In the genomic region with DNA sequence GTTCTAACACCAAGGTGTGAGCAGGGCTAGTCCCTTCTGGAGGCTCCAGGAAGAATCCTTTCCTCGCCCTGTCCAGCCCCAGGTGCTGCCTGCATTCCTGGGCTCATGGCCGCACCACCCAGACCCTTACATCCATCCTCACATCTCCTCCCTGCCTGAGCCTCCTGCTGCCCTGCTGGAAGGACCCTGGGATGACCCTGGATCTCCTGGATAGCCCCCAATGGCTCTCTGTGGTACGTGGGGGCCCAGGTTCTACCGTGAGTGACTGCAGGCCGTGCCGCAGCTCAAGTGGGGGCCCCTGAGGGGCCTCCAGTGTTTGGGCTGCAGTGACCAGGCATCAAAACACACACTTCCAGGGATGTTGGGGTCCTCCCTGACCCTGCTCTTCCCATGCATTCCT, we compare ENCODE assay signal across 32 cellular contexts. TPM values are rescaled to one million over a fixed set of nuclear protein-coding genes. Genes with fewer than 3 reads are reported as not detected.
A peak's percentile ranks its signal among the peaks of the same experiment; 100 is the strongest.
DNase-seq lines count a peak whose midpoint lies in the region; ATAC-seq, FAIRE-seq and TF ChIP-seq lines count a peak whose summit lies in the region.
"Had no signal": no experiment of that assay in that cellular context is flagged by ENCODE, and none has a peak within 500 bp of the region (broad histone marks: within the 10 kb centered on the region; RNA-seq: fewer than 3 reads in every experiment).

No MANE protein-coding gene starts in this region.

- H3K9me3 Mint-ChIP-seq in activated T-cell treated with anti-CD3 and anti-CD28 coated beads, Interleukin-2, amount 50 U/mL, for 4 hours: no peaks in the 10 kb centered on the region
- H3K9me3 Mint-ChIP-seq: CD8-positive, alpha-beta T cell had no signal

- H3K4me2 ChIP-seq in HepG2 (ENCODE audit: low read depth, low read length): no peak overlapping the region

- H3K79me2 ChIP-seq in HepG2 (ENCODE audit: insufficient read depth, low read length): no peaks in the 10 kb centered on the region

- no peaks in the 10 kb centered on the region for H3K36me3 ChIP-seq in right lobe of liver
- H3K36me3 ChIP-seq in HepG2 (replicated peaks in 1 of 2; ENCODE audit: control insufficient read depth in 1 of 2, insufficient read depth in 2 of 2, low read length in 2 of 2): no peaks in the 10 kb centered on the region
- no peaks in the 10 kb centered on the region for H3K36me3 ChIP-seq in spleen

- no peak overlapping the region for H3K4me3 Mint-ChIP-seq in activated T-cell treated with anti-CD3 and anti-CD28 coated beads, Interleukin-2, amount 50 U/mL, for 4 hours
- H3K4me3 Mint-ChIP-seq: B cell; CD8-positive, alpha-beta T cell had no signal

- no peaks in the 10 kb centered on the region for H3K4me1 ChIP-seq in right lobe of liver
- H3K4me1 ChIP-seq in HepG2 (ENCODE audit: insufficient read depth, low read length): peaks cover 45% of the 10 kb centered on the region
- peaks cover 0 to 9% (median 3%) of the 10 kb centered on the region in 6 donors for H3K4me1 ChIP-seq in spleen
- H3K4me1 ChIP-seq: Caco-2 had no signal

- no peaks in the 10 kb centered on the region for H4K20me1 ChIP-seq in HepG2 (ENCODE audit: insufficient read depth, low read length)

- no peak overlapping the region for H3K9ac ChIP-seq in HepG2 (ENCODE audit: insufficient read depth, low read depth, low read length)
- H3K9ac ChIP-seq: GM23248 had no signal

- TF ChIP-seq CTCF in right lobe of liver (IDR thresholded peaks at IDR 0.05): no peak
- no peak for TF ChIP-seq CTCF in HepG2 (CRISPR knock-in tag; IDR thresholded peaks at IDR 0.05)
- no peak for TF ChIP-seq CTCF in spleen (IDR thresholded peaks at IDR 0.05 in 8 of 11, conservative IDR thresholded peaks at IDR 0.05 in 3 of 11)

- no peak overlapping the region for H3K27ac ChIP-seq in right lobe of liver
- H3K27ac ChIP-seq in HepG2 (ENCODE audit: extremely low read length, insufficient read depth, low read length): no peak overlapping the region
- no peak overlapping the region for H3K27ac ChIP-seq in spleen
- H3K27ac ChIP-seq: 22Rv1, C4-2B, GM23248 had no signal

- FAIRE-seq in HepG2 (lab: Jason Lieb, UNC): no peak
- FAIRE-seq: GM12892, GM19239, K562 had no signal

- WGBS in right lobe of liver (ENCODE audit: insufficient coverage, low coverage, low lambda C conversion rate, missing lambda C conversion rate): no CpG with 5 or more reads among the region's 6 CpGs
- WGBS in HepG2 (ENCODE audit: low lambda C conversion rate): no CpG with 5 or more reads among the region's 6 CpGs
- WGBS in spleen, 5 donors: 76 to 91% (median 87%) methylated on average over 2 to 6 of the region's 6 CpGs

- H3K4me3 ChIP-seq in right lobe of liver (no peak overlapping the region), HepG2 (replicated peaks in 1 of 3; ENCODE audit: insufficient read depth in 1 of 3, low read depth in 2 of 3, low read length in 3 of 3) (no peak overlapping the region), spleen (no peak overlapping the region)
- H3K4me3 ChIP-seq: GM23248, K562 had no signal

- H3K9me3 ChIP-seq in right lobe of liver (no peaks in the 10 kb centered on the region), HepG2 (ENCODE audit: low read length) (no peaks in the 10 kb centered on the region), spleen (no peaks in the 10 kb centered on the region)
- H3K9me3 ChIP-seq: Caco-2 had no signal

- H3K27me3 ChIP-seq in right lobe of liver (no peaks in the 10 kb centered on the region), HepG2 (ENCODE audit: control insufficient read depth in 1 of 2, insufficient read depth in 2 of 2, low read length in 2 of 2) (no peaks in the 10 kb centered on the region), spleen (replicated peaks in 1 of 7) (peaks cover 0 to 24% (median 0%) of the 10 kb centered on the region in 7 donors)

- POLR2A ChIA-PET in HepG2 (lab: Yijun Ruan, JAX): no interaction called here

- H3K36me3 Mint-ChIP-seq in activated T-cell treated with anti-CD3 and anti-CD28 coated beads, Interleukin-2, amount 50 U/mL, for 4 hours (ENCODE audit: insufficient read depth): no peaks in the 10 kb centered on the region
- H3K36me3 Mint-ChIP-seq: CD8-positive, alpha-beta T cell had no signal

- no TSS peak for BruUV-seq in HepG2 (replicated peaks; lab: Mats Ljungman, UMichigan)

- in situ Hi-C loops in HepG2 (cut with HindIII; ENCODE audit: extremely low pct_ligation_motif_present, low pct_unique_long_range_greater_than_20kb): no loop called here

- ATAC-seq in activated T-cell treated with anti-CD3 and anti-CD28 coated beads, Interleukin-2, amount 50 U/mL, for 4 hours: no peak
- ATAC-seq in right lobe of liver: no peak
- ATAC-seq in HepG2: no peak
- ATAC-seq: CD8-positive, alpha-beta T cell; K562; PC-3 had no signal

- CTCF ChIA-PET in HepG2 (lab: Yijun Ruan, JAX; ENCODE audit: low intra/inter-chr PET ratio, low total read pairs): no interaction called here

- no peaks in the 10 kb centered on the region for H3K4me1 Mint-ChIP-seq in activated T-cell treated with anti-CD3 and anti-CD28 coated beads, Interleukin-2, amount 50 U/mL, for 4 hours (ENCODE audit: low read depth)
- H3K4me1 Mint-ChIP-seq: B cell had no signal

- TF ChIP-seq POLR2A in right lobe of liver (IDR thresholded peaks at IDR 0.05) (no peak), HepG2 (IDR thresholded peaks at IDR 0.05; ENCODE audit: insufficient read depth in 1 of 2, low read depth in 2 of 2, low read length in 2 of 2) (no peak), spleen (IDR thresholded peaks at IDR 0.05) (no peak), erythroblast (IDR thresholded peaks at IDR 0.05; ENCODE audit: low read length) (no peak)

- intact Hi-C loops in right lobe of liver (cut with DNase I) (no loop called here), HepG2 (cut with micrococcal nuclease; ENCODE audit: unreplicated experiment) (no loop called here), spleen (cut with DNase I; ENCODE audit: low total_unique reads) (no loop called here)

- no peaks in the 10 kb centered on the region for H3K27me3 Mint-ChIP-seq in activated T-cell treated with anti-CD3 and anti-CD28 coated beads, Interleukin-2, amount 50 U/mL, for 4 hours (ENCODE audit: low read depth)
- H3K27me3 Mint-ChIP-seq: B cell had no signal

- H2AFZ ChIP-seq in HepG2 (ENCODE audit: low read length): no peak overlapping the region
- H2AFZ ChIP-seq: GM23248 had no signal

- no peak for TF ChIP-seq RAD21 in HepG2 (CRISPR knock-in tag; IDR thresholded peaks at IDR 0.05)

- DNase-seq in activated T-cell treated with anti-CD3 and anti-CD28 coated beads, Interleukin-2, amount 50 U/mL, for 1 hour: peak; percentile 8
- DNase-seq in activated T-cell treated with anti-CD3 and anti-CD28 coated beads, Interleukin-2, amount 50 U/mL, for 4 hours: no peak
- peak in 2 of 3 donors; percentile 7 to 32 for DNase-seq in right lobe of liver
- no peak for DNase-seq in HepG2 (ENCODE audit: low spot score)
- peak; percentile 59 for DNase-seq in spleen
- DNase-seq in DMS 273 (lab: John Stamatoyannopoulos, UW; ENCODE audit: unreplicated experiment): no peak
- no peak for DNase-seq in RPMI8226
- no peak for DNase-seq in erythroblast (lab: John Stamatoyannopoulos, UW)
- DNase-seq: CD8-positive, alpha-beta T cell; DMS 273 treated with DMSO at 0.1 percent for 48 hours; DMS79; EL; GDM1; GM23248; H7; Kasumi-1; NCI-H1092 treated with DMSO at 0.1 percent for 48 hours; NCI-H1436 treated with DMSO at 0.1 percent for 48 hours; NCI-H1930; NCI-H446; NCI-H524 treated with DMSO at 0.1 percent for 48 hours; NCI-H774; PC-3; SHP77 treated with DMSO at 0.1 percent for 48 hours had no signal

- TF ChIP-seq EP300 in HepG2 (IDR thresholded peaks at IDR 0.05; ENCODE audit: low read depth in 2 of 2, low read length in 2 of 2) (no peak), HepG2 (CRISPR knock-in tag; IDR thresholded peaks at IDR 0.05; ENCODE audit: borderline replicate concordance) (no peak)

TF ChIP-seq in HepG2, 621 proteins besides CTCF, POLR2A, EP300 and RAD21:
- TF ChIP-seq PAX8 (CRISPR knock-in tag; IDR thresholded peaks at IDR 0.05; ENCODE audit: borderline replicate concordance) (no peak), JUN (CRISPR knock-in tag; IDR thresholded peaks at IDR 0.05) (no peak), ZNF660 (CRISPR knock-in tag; IDR thresholded peaks at IDR 0.05; ENCODE audit: borderline replicate concordance, low read depth) (no peak)

RNA-seq across cellular contexts. Expression of a gene that starts 8.3 kb away (rescaled TPM):
- 1 to 10 TPM; 8.6 to 9.3 (median 8.9) TPM for total RNA-seq in activated T-cell treated with anti-CD3 and anti-CD28 coated beads, Interleukin-2, amount 50 U/mL, for 4 hours
- total RNA-seq in right lobe of liver (10 to 100 TPM in 5 of 6 experiments, 1 to 10 TPM in 1; 9.6 to 18.4 (median 11.7) TPM), HepG2 (2016; rRNA removed; fragmentation: Illumina TruSeq; extraction: Trizol) (13.7 and 19.4 TPM in 2 replicates), spleen (10 to 100 TPM in 6 of 7 donors, 1 to 10 TPM in 1; 6.6 to 21.4 (median 16.5) TPM)
- total RNA-seq in HepG2 (2016; cell fraction: cytosol; rRNA removed; fragmentation: Illumina TruSeq; extraction: Trizol; ENCODE audit: low read depth): 2.3 and 3.4 TPM in 2 replicates
- total RNA-seq in HepG2 (2016; cell fraction: insoluble cytoplasmic fraction; rRNA removed; fragmentation: Illumina TruSeq; extraction: Trizol): 10.9 and 20.3 TPM in 2 replicates
- 5.5 and 5.6 TPM in 2 replicates for total RNA-seq in HepG2 (2016; cell fraction: membrane; rRNA removed; fragmentation: Illumina TruSeq; extraction: Trizol)
- 24.6 and 25.3 TPM in 2 replicates for total RNA-seq in HepG2 (2016; cell fraction: nucleus; rRNA removed; fragmentation: Illumina TruSeq; extraction: Trizol)
- polyA plus RNA-seq in HepG2 (2011; rRNA removed) (28.4 and 33.6 TPM in 2 replicates), spleen (1 to 10 TPM; 4.3 to 9.0 (median 4.7) TPM)
- polyA plus RNA-seq in HepG2 (2011; cell fraction: cytosol; rRNA removed): 13.6 and 15.2 TPM in 2 replicates
- polyA plus RNA-seq in HepG2 (2011; cell fraction: nucleus; rRNA removed): 196 and 262 TPM in 2 replicates
- polyA plus RNA-seq in HepG2 (2012): 26.3 and 28.9 TPM in 2 replicates
- polyA plus RNA-seq in HepG2 (2016; cell fraction: cytosol; fragmentation: Illumina TruSeq; extraction: Trizol; ENCODE audit: low read depth): 1.1 and 1.3 TPM in 2 replicates
- 10.3 and 10.5 TPM in 2 replicates for polyA plus RNA-seq in HepG2 (2016; cell fraction: insoluble cytoplasmic fraction; fragmentation: Illumina TruSeq; extraction: Trizol; ENCODE audit: low read depth)
- 1.6 and 2.4 TPM in 2 replicates for polyA plus RNA-seq in HepG2 (2016; cell fraction: membrane; fragmentation: Illumina TruSeq; extraction: Trizol; ENCODE audit: low read depth)
- polyA plus RNA-seq in HepG2 (2016; cell fraction: nucleus; fragmentation: Illumina TruSeq; extraction: Trizol; ENCODE audit: insufficient read depth, low read depth): 57.7 and 66.1 TPM in 2 replicates
- 39.0 and 75.0 TPM in 2 replicates for polyA minus RNA-seq in HepG2 (2011; rRNA and poly(A)+ RNA removed; ENCODE audit: low replicate concordance)
- 16.7 and 21.1 TPM in 2 replicates for polyA minus RNA-seq in HepG2 (2011; cell fraction: cytosol; rRNA and poly(A)+ RNA removed)
- polyA minus RNA-seq in HepG2 (2011; cell fraction: nucleus; rRNA and poly(A)+ RNA removed): 89.5 and 90.6 TPM in 2 replicates
- total RNA-seq: GM23248, M059J had no signal
- polyA plus RNA-seq: GM23248 had no signal

Comparison
In these comparisons a context has a peak if more than half of its experiments do, and no peak if none do; other contexts are left out.
1. DNase-seq: peak in activated T-cell treated with anti-CD3 and anti-CD28 coated beads, Interleukin-2, amount 50 U/mL, for 1 hour (single experiment), right lobe of liver (2 of 3) and spleen (single experiment); none in activated T-cell treated with anti-CD3 and anti-CD28 coated beads, Interleukin-2, amount 50 U/mL, for 4 hours (single experiment), HepG2 (single experiment), DMS 273 (single experiment), RPMI8226 (single experiment) and erythroblast (0 of 2).